14 cellular contexts compared by ENCODE assay signal in the genomic region with DNA sequence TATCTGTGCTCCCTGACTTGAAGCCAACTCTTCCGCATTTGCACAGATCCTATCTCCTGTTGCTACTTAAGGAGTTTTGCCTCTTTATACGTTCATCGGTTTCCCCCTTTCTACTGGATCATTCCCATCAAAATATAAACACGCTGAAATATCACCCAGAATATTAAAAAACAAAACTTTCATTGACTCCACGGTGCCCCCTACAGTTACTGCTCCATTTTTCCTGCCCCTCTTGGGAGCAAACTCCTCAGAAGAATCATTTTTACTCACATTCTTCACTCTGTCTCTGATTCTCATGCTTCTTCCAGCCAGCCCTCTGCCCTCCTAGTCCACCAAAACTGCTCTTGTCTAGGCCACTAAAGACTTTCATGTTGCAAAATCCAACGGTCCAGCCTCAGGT.
A peak's percentile ranks its signal among the peaks of the same experiment; 100 is the strongest.
DNase-seq lines count a peak whose midpoint lies in the region; ATAC-seq and TF ChIP-seq lines count a peak whose summit lies in the region.
"Had no signal": no experiment of that assay in that cellular context is flagged by ENCODE, and none has a peak within 500 bp of the region (broad histone marks: within the 10 kb centered on the region; RNA-seq: fewer than 3 reads in every experiment).

No MANE protein-coding gene starts in this region.

- DNase-seq in AG10803 (ENCODE audit: low read depth) = no peak
- DNase-seq in GM13977 (ENCODE audit: low spot score) = no peak
- no peak for DNase-seq in astrocyte of the spinal cord (ENCODE audit: low read depth, low spot score)
- DNase-seq in naive thymus-derived CD4-positive, alpha-beta T cell = no peak
- no peak for DNase-seq in GM13976 (ENCODE audit: low spot score)
- DNase-seq in stimulated activated naive CD8-positive, alpha-beta T cell treated with anti-CD3 and anti-CD28 coated beads, Interleukin-15, Interleukin-2, amounts not matched to agents 100 U/mL and 50 U/mL, for 24 hours = no peak
- DNase-seq in DMS153 treated with DMSO at 0.1 percent for 48 hours (lab: John Stamatoyannopoulos, UW; ENCODE audit: unreplicated experiment) = no peak
- DNase-seq: amniotic stem cell; CD8-positive, alpha-beta memory T cell; gastrocnemius medialis; islet precursor cell; stimulated activated naive CD4-positive, alpha-beta T cell treated with Interleukin-2 at 50 U/mL for 16 hours had no signal

- no peaks in the 10 kb centered on the region for H3K9me3 ChIP-seq in naive thymus-derived CD4-positive, alpha-beta T cell (ENCODE audit: control insufficient read depth in 2 of 3, low read length in 3 of 3)
- H3K9me3 ChIP-seq: gastrocnemius medialis had no signal

- no peaks in the 10 kb centered on the region for H3K27me3 ChIP-seq in naive thymus-derived CD4-positive, alpha-beta T cell (ENCODE audit: control insufficient read depth in 2 of 2, insufficient read depth in 2 of 2, low read length in 2 of 2)
- H3K27me3 ChIP-seq: gastrocnemius medialis had no signal

- peak overlapping the region in 7 of 10 donors; percentile 8 to 58 (median 16) for H3K4me3 Mint-ChIP-seq in naive thymus-derived CD4-positive, alpha-beta T cell

- H3K4me1 Mint-ChIP-seq in naive thymus-derived CD4-positive, alpha-beta T cell = peaks cover 38 to 59% (median 53%) of the 10 kb centered on the region in 7 donors

- peaks cover 0 to 7% (median 0%) of the 10 kb centered on the region in 11 donors for H3K9me3 Mint-ChIP-seq in naive thymus-derived CD4-positive, alpha-beta T cell

- H3K36me3 Mint-ChIP-seq in naive thymus-derived CD4-positive, alpha-beta T cell = peaks cover 0 to 6% (median 0%) of the 10 kb centered on the region in 5 donors
- H3K36me3 Mint-ChIP-seq: CD8-positive, alpha-beta memory T cell had no signal

- H3K27me3 Mint-ChIP-seq in naive thymus-derived CD4-positive, alpha-beta T cell = no peaks in the 10 kb centered on the region

- CTCF ChIA-PET in naive thymus-derived CD4-positive, alpha-beta T cell (lab: Charles Lee) = no interaction called here

- H3K27ac ChIP-seq in naive thymus-derived CD4-positive, alpha-beta T cell (ENCODE audit: low read depth, low read length) = no peak overlapping the region
- H3K27ac ChIP-seq: gastrocnemius medialis had no signal

- peak; percentile 25 for TF ChIP-seq CTCF in AG10803 (conservative IDR thresholded peaks at IDR 0.05; ENCODE audit: low read length)
- peak; percentile 12 for TF ChIP-seq CTCF in GM13977 (IDR thresholded peaks at IDR 0.05; ENCODE audit: extremely low read depth, insufficient read depth, missing control alignments)
- peak; percentile 33 for TF ChIP-seq CTCF in astrocyte of the spinal cord (IDR thresholded peaks at IDR 0.05; ENCODE audit: low read depth, low read length)
- TF ChIP-seq CTCF in GM13976 (IDR thresholded peaks at IDR 0.05; ENCODE audit: borderline replicate concordance, control extremely low read depth, extremely low read depth, insufficient read depth, missing control alignments) = no peak

- no peaks in the 10 kb centered on the region for H3K36me3 ChIP-seq in naive thymus-derived CD4-positive, alpha-beta T cell (ENCODE audit: control insufficient read depth in 2 of 3, insufficient read depth in 3 of 3, low read length in 3 of 3)
- H3K36me3 ChIP-seq: gastrocnemius medialis had no signal

- intact Hi-C loops in naive thymus-derived CD4-positive, alpha-beta T cell (cut with micrococcal nuclease) = no loop called here

- H3K4me3 ChIP-seq in AG10803 (ENCODE audit: low read length) (no peak overlapping the region), astrocyte of the spinal cord (ENCODE audit: low read depth, low read length) (no peak overlapping the region)
- H3K4me3 ChIP-seq in naive thymus-derived CD4-positive, alpha-beta T cell (ENCODE audit: low read length) = no peak overlapping the region
- H3K4me3 ChIP-seq: gastrocnemius medialis had no signal

- no peak for ATAC-seq in naive thymus-derived CD4-positive, alpha-beta T cell
- ATAC-seq in GM21423 (IDR thresholded peaks at IDR 0.05; ENCODE audit: unreplicated experiment) = no peak
- ATAC-seq in stimulated activated naive CD8-positive, alpha-beta T cell treated with anti-CD3 and anti-CD28 coated beads, Interleukin-15, Interleukin-2, amounts not matched to agents 100 U/mL and 50 U/mL, for 24 hours = no peak
- ATAC-seq: gastrocnemius medialis, sciatic nerve had no signal

- peak overlapping the region in 6 of 9 donors; percentile 1 to 93 (median 60) for H3K27ac Mint-ChIP-seq in naive thymus-derived CD4-positive, alpha-beta T cell

- H3K4me1 ChIP-seq in naive thymus-derived CD4-positive, alpha-beta T cell (ENCODE audit: control insufficient read depth in 2 of 2, insufficient read depth in 2 of 2, low read length in 2 of 2) = peaks cover 26 to 43% of the 10 kb centered on the region in 2 donors

- POLR2A ChIA-PET in naive thymus-derived CD4-positive, alpha-beta T cell (lab: Charles Lee) = interaction anchor here (0.9 kb wide), 1 partner anchor 63 kb away, joined by 3 read pairs; no protein-coding TSS in a partner anchor

- in situ Hi-C loops in GM13977 (cut with MboI; ENCODE audit: low pct_unique_long_range_greater_than_20kb, low sequenced_read_pairs, unreplicated experiment) = no loop called here
- in situ Hi-C loops in astrocyte of the spinal cord (cut with HindIII; ENCODE audit: low sequenced_read_pairs) = no loop called here
- in situ Hi-C loops in GM13976 (cut with MboI; ENCODE audit: low sequenced_read_pairs, unreplicated experiment) = no loop called here
